8 cellular contexts compared by ENCODE assay signal in the genomic region with DNA sequence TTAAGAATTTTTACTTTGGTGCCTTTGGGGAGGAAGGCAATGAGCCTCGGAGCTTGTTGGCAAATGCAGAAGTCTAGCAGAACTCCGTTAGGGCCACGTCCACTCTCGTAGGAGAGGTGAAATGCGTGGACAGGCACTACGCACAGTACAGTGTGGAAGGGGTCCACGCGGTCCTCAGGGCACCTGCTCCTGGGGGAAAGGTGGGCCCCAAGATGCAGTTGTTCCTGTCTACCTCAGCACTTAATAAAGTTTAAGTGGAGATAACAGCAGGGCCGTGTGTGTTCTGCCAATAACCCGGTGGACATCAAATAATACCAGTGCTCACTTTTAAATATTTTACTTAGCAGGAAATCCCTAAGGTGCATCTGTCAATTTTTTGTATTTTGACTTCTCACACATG. TPM values are rescaled to one million over a fixed set of nuclear protein-coding genes. Genes with fewer than 3 reads are reported as not detected.
DNase-seq lines count a peak whose midpoint lies in the region; ATAC-seq, FAIRE-seq and TF ChIP-seq lines count a peak whose summit lies in the region.

No MANE protein-coding gene starts in this region.

- H3K27me3 ChIP-seq in kidney epithelial cell (ENCODE audit: control insufficient read depth, insufficient read depth, low read length) (no peaks in the 10 kb centered on the region), thoracic aorta (replicated peaks; ENCODE audit: insufficient read depth) (no peaks in the 10 kb centered on the region)

- peaks cover 39% of the 10 kb centered on the region for H3K4me1 Mint-ChIP-seq in activated T-cell treated with anti-CD3 and anti-CD28 coated beads, Interleukin-2, amount 50 U/mL, for 72 hours (ENCODE audit: low read depth)
- H3K4me1 Mint-ChIP-seq in activated naive CD8-positive, alpha-beta T cell treated with anti-CD3 and anti-CD28 coated beads, Interleukin-2, amount 10 ng/mL, durations not matched to agents 7 days and 5 days = peaks cover 22% of the 10 kb centered on the region

- FAIRE-seq in urothelium cell line (lab: Jason Lieb, UNC) = no peak

- no peak for ATAC-seq in activated T-cell treated with anti-CD3 and anti-CD28 coated beads, Interleukin-2, amount 50 U/mL, for 72 hours (replicated peaks in 1 of 2)
- ATAC-seq in activated naive CD8-positive, alpha-beta T cell treated with anti-CD3 and anti-CD28 coated beads, Interleukin-2, amount 10 ng/mL, durations not matched to agents 7 days and 5 days (ENCODE audit: low read depth) = no peak
- no peak for ATAC-seq in thoracic aorta (ENCODE audit: insufficient number of reproducible peaks, low FRiP score, low read depth)

- H3K9me3 Mint-ChIP-seq in activated T-cell treated with anti-CD3 and anti-CD28 coated beads, Interleukin-2, amount 50 U/mL, for 72 hours = no peaks in the 10 kb centered on the region
- no peaks in the 10 kb centered on the region for H3K9me3 Mint-ChIP-seq in activated naive CD8-positive, alpha-beta T cell treated with anti-CD3 and anti-CD28 coated beads, Interleukin-2, amount 10 ng/mL, durations not matched to agents 7 days and 5 days

- DNase-seq in activated T-cell treated with anti-CD3 and anti-CD28 coated beads, Interleukin-2, amount 50 U/mL, for 72 hours = no peak
- DNase-seq in activated T-cell treated with anti-CD3 and anti-CD28 coated beads for 4 hours (no peak), kidney epithelial cell (ENCODE audit: low read depth) (no peak), thoracic aorta (ENCODE audit: low spot score) (no peak), DMS153 (lab: John Stamatoyannopoulos, UW) (no peak), urothelium cell line (ENCODE audit: low spot score) (no peak)
- no peak for DNase-seq in activated naive CD8-positive, alpha-beta T cell treated with anti-CD3 and anti-CD28 coated beads, Interleukin-2, amount 10 ng/mL, durations not matched to agents 7 days and 5 days
- no peak for DNase-seq in NK-92 treated with Interleukin-12 subunit alpha and Interleukin-12 subunit beta, amount 100 ng/mL, for 24 hours (lab: John Stamatoyannopoulos, UW)

- H3K36me3 ChIP-seq in kidney epithelial cell (ENCODE audit: control insufficient read depth, insufficient read depth, low read length) (peaks cover 2% of the 10 kb centered on the region), thoracic aorta (no peaks in the 10 kb centered on the region)

- H3K9me3 ChIP-seq in thoracic aorta = no peaks in the 10 kb centered on the region

- no peak overlapping the region for H3K27ac ChIP-seq in thoracic aorta

- H3K4me1 ChIP-seq in thoracic aorta (ENCODE audit: control insufficient read depth in 1 of 2, low read depth in 2 of 2) = peaks cover 14 to 43% of the 10 kb centered on the region in 2 donors

- peaks cover 0 to 1% of the 10 kb centered on the region in 2 donors for H3K36me3 Mint-ChIP-seq in activated T-cell treated with anti-CD3 and anti-CD28 coated beads, Interleukin-2, amount 50 U/mL, for 72 hours (ENCODE audit: insufficient read depth in 2 of 2)
- peaks cover 6% of the 10 kb centered on the region for H3K36me3 Mint-ChIP-seq in activated naive CD8-positive, alpha-beta T cell treated with anti-CD3 and anti-CD28 coated beads, Interleukin-2, amount 10 ng/mL, durations not matched to agents 7 days and 5 days

- POLR2A ChIA-PET in activated naive CD8-positive, alpha-beta T cell treated with anti-CD3 and anti-CD28 coated beads, Interleukin-2, amount 10 ng/mL, durations not matched to agents 7 days and 5 days (lab: Charles Lee) = interaction anchor here (0.7 kb wide), 1 partner anchor 12 kb away, joined by 3 read pairs; no protein-coding TSS in a partner anchor

- H3K4me3 ChIP-seq in kidney epithelial cell (ENCODE audit: low read depth, low read length) = peak overlapping the region; percentile 61
- peak overlapping the region; percentile 86 for H3K4me3 ChIP-seq in thoracic aorta

- H3K27me3 Mint-ChIP-seq in activated T-cell treated with anti-CD3 and anti-CD28 coated beads, Interleukin-2, amount 50 U/mL, for 72 hours (ENCODE audit: low read depth) = peaks cover 15% of the 10 kb centered on the region
- H3K27me3 Mint-ChIP-seq in activated naive CD8-positive, alpha-beta T cell treated with anti-CD3 and anti-CD28 coated beads, Interleukin-2, amount 10 ng/mL, durations not matched to agents 7 days and 5 days = peaks cover 14% of the 10 kb centered on the region

- peak overlapping the region; percentile 54 for H3K27ac Mint-ChIP-seq in activated T-cell treated with anti-CD3 and anti-CD28 coated beads, Interleukin-2, amount 50 U/mL, for 72 hours
- no peak overlapping the region for H3K27ac Mint-ChIP-seq in activated naive CD8-positive, alpha-beta T cell treated with anti-CD3 and anti-CD28 coated beads, Interleukin-2, amount 10 ng/mL, durations not matched to agents 7 days and 5 days

- TF ChIP-seq CTCF in kidney epithelial cell (IDR thresholded peaks at IDR 0.05; ENCODE audit: insufficient read depth, low read length, poor library complexity, severe bottlenecking) (no peak), thoracic aorta (IDR thresholded peaks at IDR 0.05) (no peak)

- peak overlapping the region; percentile 81 to 95 for H3K4me3 Mint-ChIP-seq in activated T-cell treated with anti-CD3 and anti-CD28 coated beads, Interleukin-2, amount 50 U/mL, for 72 hours
- H3K4me3 Mint-ChIP-seq in activated naive CD8-positive, alpha-beta T cell treated with anti-CD3 and anti-CD28 coated beads, Interleukin-2, amount 10 ng/mL, durations not matched to agents 7 days and 5 days = peak overlapping the region; percentile 72

RNA-seq across cellular contexts. Expression of a gene that starts 1.8 kb away (rescaled TPM):
- total RNA-seq in activated T-cell treated with anti-CD3 and anti-CD28 coated beads, Interleukin-2, amount 50 U/mL, for 72 hours = 10 to 100 TPM; 39.7 to 40.5 TPM
- total RNA-seq in activated naive CD8-positive, alpha-beta T cell treated with anti-CD3 and anti-CD28 coated beads, Interleukin-2, amount 10 ng/mL, durations not matched to agents 7 days and 5 days = 10 to 100 TPM; 28.8 to 29.3 TPM
- total RNA-seq in kidney epithelial cell (34.5 and 36.2 TPM in 2 replicates), thoracic aorta (10 to 100 TPM; 70.1 to 71.1 TPM)

RNA-seq across cellular contexts. Expression of a gene that starts 25.6 kb away (rescaled TPM):
- total RNA-seq in activated T-cell treated with anti-CD3 and anti-CD28 coated beads, Interleukin-2, amount 50 U/mL, for 72 hours = 10 to 100 TPM in 1 of 2 donors, 1 to 10 TPM in 1; 7.5 to 10.6 TPM
- 1 to 10 TPM; 5.6 to 7.9 TPM for total RNA-seq in activated naive CD8-positive, alpha-beta T cell treated with anti-CD3 and anti-CD28 coated beads, Interleukin-2, amount 10 ng/mL, durations not matched to agents 7 days and 5 days
- total RNA-seq in kidney epithelial cell (15.1 and 27.0 TPM in 2 replicates), thoracic aorta (10 to 100 TPM; 24.1 to 25.6 TPM)

RNA-seq across cellular contexts. Expression of a gene that starts 30.3 kb away (rescaled TPM):
- total RNA-seq in activated T-cell treated with anti-CD3 and anti-CD28 coated beads, Interleukin-2, amount 50 U/mL, for 72 hours = 10 to 100 TPM; 24.6 to 27.6 TPM
- 1 to 10 TPM; 8.2 to 8.8 TPM for total RNA-seq in activated naive CD8-positive, alpha-beta T cell treated with anti-CD3 and anti-CD28 coated beads, Interleukin-2, amount 10 ng/mL, durations not matched to agents 7 days and 5 days
- total RNA-seq in kidney epithelial cell = 97.2 and 126 TPM in 2 replicates
- total RNA-seq in thoracic aorta = 10 to 100 TPM; 68.7 to 91.2 TPM

RNA-seq across cellular contexts. Expression of a gene that starts 45.5 kb away (rescaled TPM):
- 10 to 100 TPM; 29.7 to 39.7 TPM for total RNA-seq in activated T-cell treated with anti-CD3 and anti-CD28 coated beads, Interleukin-2, amount 50 U/mL, for 72 hours
- 10 to 100 TPM; 58.9 to 59.0 TPM for total RNA-seq in activated naive CD8-positive, alpha-beta T cell treated with anti-CD3 and anti-CD28 coated beads, Interleukin-2, amount 10 ng/mL, durations not matched to agents 7 days and 5 days
- total RNA-seq in kidney epithelial cell (114 and 160 TPM in 2 replicates), thoracic aorta (10 to 100 TPM; 38.7 to 55.4 TPM)

RNA-seq across cellular contexts. Expression of a gene that starts 57.0 kb away (rescaled TPM):
- total RNA-seq in activated T-cell treated with anti-CD3 and anti-CD28 coated beads, Interleukin-2, amount 50 U/mL, for 72 hours = 10 to 100 TPM; 54.5 to 73.2 TPM
- total RNA-seq in activated naive CD8-positive, alpha-beta T cell treated with anti-CD3 and anti-CD28 coated beads, Interleukin-2, amount 10 ng/mL, durations not matched to agents 7 days and 5 days = 10 to 100 TPM; 64.4 to 67.5 TPM
- total RNA-seq in kidney epithelial cell = 107 and 137 TPM in 2 replicates
- 10 to 100 TPM; 33.2 to 59.2 TPM for total RNA-seq in thoracic aorta
